Comparison of ENCODE assay signal across 32 cellular contexts in the genomic region with DNA sequence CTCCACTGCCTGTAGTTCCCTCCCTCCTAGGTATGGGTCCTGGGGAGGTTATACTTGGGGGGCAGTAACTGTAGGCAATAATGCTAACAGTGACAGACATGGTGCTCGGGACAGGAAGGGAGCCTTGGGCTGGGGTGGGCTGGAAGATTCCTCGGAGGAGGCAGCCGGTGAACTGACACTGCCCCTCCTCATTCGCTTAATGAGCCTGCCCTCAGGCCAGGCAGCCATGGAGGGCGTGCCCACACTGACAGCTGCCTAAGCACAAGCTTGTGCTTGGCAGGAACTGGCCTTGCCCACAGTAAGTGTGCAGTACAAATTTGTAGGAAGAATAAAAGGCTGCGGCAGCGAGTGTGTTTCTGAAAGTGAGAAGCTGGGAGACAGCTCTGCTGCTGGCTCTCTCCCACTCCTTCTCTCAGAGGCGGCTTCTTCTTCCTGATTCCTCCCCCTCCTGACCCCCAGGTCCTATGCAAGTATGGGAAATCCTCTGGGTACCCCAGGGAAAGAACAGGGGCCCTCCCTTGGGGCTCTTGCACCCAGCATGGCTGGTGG. TPM values are rescaled to one million over a fixed set of nuclear protein-coding genes. Genes with fewer than 3 reads are reported as not detected.
DNase-seq lines count a peak whose midpoint lies in the region; ATAC-seq, FAIRE-seq and TF ChIP-seq lines count a peak whose summit lies in the region.
"Had no signal": no experiment of that assay in that cellular context is flagged by ENCODE, and none has a peak within 500 bp of the region (broad histone marks: within the 10 kb centered on the region; RNA-seq: fewer than 3 reads in every experiment).

No MANE protein-coding gene starts in this region.

- no peaks in the 10 kb centered on the region for H4K20me1 ChIP-seq in astrocyte (ENCODE audit: insufficient read depth, low read length)

- no peak for FAIRE-seq in astrocyte (lab: Jason Lieb, UNC)

- H3K36me3 Mint-ChIP-seq in astrocyte (ENCODE audit: low read depth, unreplicated experiment) (no peaks in the 10 kb centered on the region), type B pancreatic cell (no peaks in the 10 kb centered on the region)
- H3K36me3 Mint-ChIP-seq: activated naive CD8-positive, alpha-beta T cell had no signal

- H3K4me2 ChIP-seq in astrocyte (ENCODE audit: low read length) = no peak overlapping the region
- H3K4me2 ChIP-seq in mesendoderm (ENCODE audit: low read length) = no peak overlapping the region

- H3K4ac ChIP-seq in mesendoderm (ENCODE audit: low read depth, low read length) = no peak overlapping the region

- H3K4me1 Mint-ChIP-seq in astrocyte (ENCODE audit: low read depth, unreplicated experiment) (peaks cover 44% of the 10 kb centered on the region), type B pancreatic cell (ENCODE audit: unreplicated experiment) (peaks cover 85% of the 10 kb centered on the region)

- DNase-seq in NCI-H146 (lab: John Stamatoyannopoulos, UW) (peak; percentile 20), NCI-H146 treated with DMSO at 0.1 percent for 48 hours (lab: John Stamatoyannopoulos, UW; ENCODE audit: unreplicated experiment) (no peak), astrocyte (ENCODE audit: low read depth) (no peak), mesendoderm (peak; percentile 53), type B pancreatic cell (ENCODE audit: extremely low spot score, unreplicated experiment) (no peak), GM03348 (ENCODE audit: low spot score) (no peak)
- DNase-seq: 8988T; activated CD8-positive, alpha-beta memory T cell treated with anti-CD3 and anti-CD28 coated beads for 24 hours; activated effector memory CD4-positive, alpha-beta T cell treated with Interleukin-2 at 50 U/mL for 16 hours; CD4-positive, alpha-beta T cell; effector memory CD8-positive, alpha-beta T cell; heart right ventricle; left colon; NCI-H187; NCI-H345; NCI-H82; RPMI8226; stimulated activated naive CD4-positive, alpha-beta T cell; testis had no signal

- H3K36me3 ChIP-seq in astrocyte (ENCODE audit: insufficient read depth, low read length) (no peaks in the 10 kb centered on the region), mesendoderm (ENCODE audit: control insufficient read depth, insufficient read depth, low read length) (no peaks in the 10 kb centered on the region)
- H3K36me3 ChIP-seq: heart right ventricle had no signal

- no peaks in the 10 kb centered on the region for H3K79me1 ChIP-seq in mesendoderm (ENCODE audit: low read length)

- WGBS in mesendoderm (ENCODE audit: extremely low coverage, insufficient coverage, low lambda C conversion rate) = no CpG with 5 or more reads among the region's 8 CpGs

- H3K79me2 ChIP-seq in astrocyte (ENCODE audit: insufficient read depth, low read length) (no peaks in the 10 kb centered on the region), mesendoderm (ENCODE audit: control insufficient read depth, insufficient read depth, low read length) (no peaks in the 10 kb centered on the region)

- H3K23ac ChIP-seq in mesendoderm (ENCODE audit: low read length) = no peak overlapping the region

- H3K27me3 ChIP-seq in astrocyte (ENCODE audit: insufficient read depth, low read length) = no peaks in the 10 kb centered on the region
- H3K27me3 ChIP-seq in mesendoderm (ENCODE audit: insufficient read depth, low read length, poor library complexity) = peaks cover 4% of the 10 kb centered on the region
- H3K27me3 ChIP-seq: heart right ventricle, testis had no signal

- H3K4me3 Mint-ChIP-seq in astrocyte (ENCODE audit: unreplicated experiment) = no peak overlapping the region
- peak overlapping the region; percentile 68 for H3K4me3 Mint-ChIP-seq in type B pancreatic cell
- H3K4me3 Mint-ChIP-seq: activated naive CD8-positive, alpha-beta T cell; CD4-positive, alpha-beta T cell; effector memory CD8-positive, alpha-beta T cell; T-helper 1 cell treated with Interleukin-12 subunit alpha and Interleukin-12 subunit beta and Interleukin-4 antibody, amounts not matched to agents 30 μg/mL and 1 μg/mL, for 36 hours had no signal

- no peak overlapping the region for H4K8ac ChIP-seq in mesendoderm (ENCODE audit: low read depth, low read length)

- no peak overlapping the region for H2AFZ ChIP-seq in astrocyte (ENCODE audit: low read depth, low read length)

- H3K27ac ChIP-seq in astrocyte (ENCODE audit: low read depth, low read length) (no peak overlapping the region), mesendoderm (ENCODE audit: low read depth, low read length) (no peak overlapping the region)
- H3K27ac ChIP-seq: coronary artery, heart right ventricle, HL-60, testis had no signal

- H3K27ac Mint-ChIP-seq in astrocyte (ENCODE audit: unreplicated experiment) (peak overlapping the region; percentile 26), type B pancreatic cell (peak overlapping the region; percentile 91)
- H3K27ac Mint-ChIP-seq: activated naive CD8-positive, alpha-beta T cell; CD4-positive, alpha-beta T cell; effector memory CD8-positive, alpha-beta T cell; T-helper 1 cell treated with Interleukin-12 subunit alpha and Interleukin-12 subunit beta and Interleukin-4 antibody, amounts not matched to agents 30 μg/mL and 1 μg/mL, for 36 hours had no signal

- H3K4me1 ChIP-seq in astrocyte (ENCODE audit: insufficient read depth, low read length) (peaks cover 59% of the 10 kb centered on the region), mesendoderm (ENCODE audit: control insufficient read depth, low read depth, low read length) (peaks cover 12% of the 10 kb centered on the region)

- no peaks in the 10 kb centered on the region for H3K9me3 ChIP-seq in astrocyte (ENCODE audit: insufficient read depth, low read depth, low read length)
- H3K9me3 ChIP-seq: heart right ventricle, testis had no signal

- no peak for TF ChIP-seq CTCF in astrocyte (IDR thresholded peaks at IDR 0.05; ENCODE audit: insufficient read depth, low read depth, low read length)
- TF ChIP-seq CTCF in type B pancreatic cell (conservative IDR thresholded peaks at IDR 0.05) = no peak

- no peak overlapping the region for H3K18ac ChIP-seq in mesendoderm (ENCODE audit: low read length)

- H3K56ac ChIP-seq in mesendoderm (ENCODE audit: low read length) = no peak overlapping the region

- H2BK15ac ChIP-seq in mesendoderm (replicated peaks; ENCODE audit: low read depth) = no peak overlapping the region

- H2BK120ac ChIP-seq in mesendoderm (ENCODE audit: low read depth, low read length) = no peak overlapping the region

- H4K5ac ChIP-seq in mesendoderm (ENCODE audit: low read length) = no peak overlapping the region

- no peaks in the 10 kb centered on the region for H3K9me3 Mint-ChIP-seq in astrocyte (ENCODE audit: unreplicated experiment)
- no peaks in the 10 kb centered on the region for H3K9me3 Mint-ChIP-seq in type B pancreatic cell
- H3K9me3 Mint-ChIP-seq: CD4-positive, alpha-beta T cell; effector memory CD8-positive, alpha-beta T cell; T-helper 1 cell treated with Interleukin-12 subunit alpha and Interleukin-12 subunit beta and Interleukin-4 antibody, amounts not matched to agents 30 μg/mL and 1 μg/mL, for 36 hours had no signal

- H2AK5ac ChIP-seq in mesendoderm (ENCODE audit: low read length) = no peak overlapping the region

- ATAC-seq in HG03520 (IDR thresholded peaks at IDR 0.05; ENCODE audit: unreplicated experiment) (no peak), HG03097 (IDR thresholded peaks at IDR 0.05; ENCODE audit: low FRiP score, unreplicated experiment) (no peak)
- ATAC-seq: effector memory CD8-positive, alpha-beta T cell; HCT116; heart right ventricle; left colon had no signal

- H3K9ac ChIP-seq in astrocyte (ENCODE audit: low read length) = no peak overlapping the region
- no peak overlapping the region for H3K9ac ChIP-seq in mesendoderm (ENCODE audit: low read length)

- H3K4me3 ChIP-seq in astrocyte (ENCODE audit: insufficient read depth, low read depth, low read length) = no peak overlapping the region
- no peak overlapping the region for H3K4me3 ChIP-seq in mesendoderm (ENCODE audit: low read length)
- H3K4me3 ChIP-seq: coronary artery, heart right ventricle, testis had no signal

- H3K27me3 Mint-ChIP-seq in astrocyte (ENCODE audit: low read depth, unreplicated experiment) (peaks cover 2% of the 10 kb centered on the region), type B pancreatic cell (no peaks in the 10 kb centered on the region)
- H3K27me3 Mint-ChIP-seq: activated naive CD8-positive, alpha-beta T cell; CD4-positive, alpha-beta T cell had no signal

- H2BK5ac ChIP-seq in mesendoderm (ENCODE audit: low read length) = no peak overlapping the region

RNA-seq across cellular contexts. Expression of gene OPTC, which starts 23.5 kb away (rescaled TPM):
- total RNA-seq in astrocyte = not detected in 2 replicates
- polyA plus RNA-seq in mesendoderm (2013, experiment 1 of 2) = 0.42 TPM
- polyA plus RNA-seq in mesendoderm (2013, experiment 2 of 2) = 0.55 TPM
- total RNA-seq in type B pancreatic cell (ENCODE audit: low replicate concordance) = not detected in 2 replicates
- total RNA-seq: aorta; cardiac septum; CD4-positive, alpha-beta T cell; heart right ventricle; left colon; LHCN-M2; omental fat pad; pulmonary artery endothelial cell had no signal
- polyA plus RNA-seq: esophagus, heart right ventricle had no signal

RNA-seq across cellular contexts. Expression of gene PRELP, which starts 41.9 kb away (rescaled TPM):
- 0.07 TPM in 1 of 2 replicates, not detected in the other for total RNA-seq in astrocyte
- 0.04 TPM for polyA plus RNA-seq in mesendoderm (2013, experiment 1 of 2)
- polyA plus RNA-seq in mesendoderm (2013, experiment 2 of 2) = 0.04 TPM
- total RNA-seq in type B pancreatic cell (ENCODE audit: low replicate concordance) = 0.07 and 1.1 TPM in 2 replicates
- total RNA-seq: CD4-positive, alpha-beta T cell; pulmonary artery endothelial cell had no signal

Comparison
In these comparisons a context has a peak if more than half of its experiments do, and no peak if none do; other contexts are left out.
1. DNase-seq: peak in NCI-H146 (single experiment) and mesendoderm (single experiment); none in NCI-H146 treated with DMSO at 0.1 percent for 48 hours (single experiment), astrocyte (single experiment), type B pancreatic cell (single experiment) and GM03348 (single experiment).